ENCODE assay signal across 11 cellular contexts in the genomic region with DNA sequence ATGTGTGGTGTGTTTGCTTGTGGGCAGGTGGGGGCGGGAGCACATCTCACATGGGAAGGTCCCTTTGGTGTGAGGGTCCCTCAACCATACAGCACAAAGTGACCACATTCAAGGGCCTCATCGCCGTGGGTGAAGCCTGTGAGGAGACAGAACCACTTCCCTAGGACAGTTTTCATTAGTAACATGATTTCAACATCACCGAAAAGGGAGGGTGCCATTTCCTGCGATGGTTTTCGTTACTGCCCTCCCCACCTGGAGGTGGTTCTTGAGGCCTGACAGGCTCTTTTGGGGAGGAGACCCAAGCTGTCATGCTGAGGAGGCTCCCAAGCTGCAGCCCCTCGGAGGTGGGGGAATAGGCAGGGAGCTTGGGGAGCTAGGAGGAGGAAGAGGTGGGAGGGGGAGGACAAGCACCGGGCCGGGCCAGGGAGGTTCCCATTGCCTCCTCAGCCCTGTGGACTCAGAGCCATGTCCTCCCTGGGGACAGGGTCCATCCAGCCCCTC. TPM values are rescaled to one million over a fixed set of nuclear protein-coding genes. Genes with fewer than 3 reads are reported as not detected.
DNase-seq lines count a peak whose midpoint lies in the region; ATAC-seq and TF ChIP-seq lines count a peak whose summit lies in the region.
"Had no signal": no experiment of that assay in that cellular context is flagged by ENCODE, and none has a peak within 500 bp of the region (broad histone marks: within the 10 kb centered on the region; RNA-seq: fewer than 3 reads in every experiment).

No MANE protein-coding gene starts in this region.

- intact Hi-C loops in heart left ventricle (cut with DNase I): no loop called here

- H3K27ac ChIP-seq in heart left ventricle (peak overlapping the region in 7 of 12 donors; percentile 31 to 94 (median 64)), skin epidermis (peak overlapping the region in 16 of 21 experiments; percentile 19 to 85 (median 52))

- peaks cover 0 to 47% (median 0%) of the 10 kb centered on the region in 12 donors for H3K4me1 ChIP-seq in heart left ventricle

- WGBS in heart left ventricle, 4 donors: 78 to 89% (median 79%) methylated on average over 8 to 9 of the region's 9 CpGs

- TF ChIP-seq CTCF in GM10266 (IDR thresholded peaks at IDR 0.05; ENCODE audit: control insufficient read depth, insufficient read depth, low read depth, missing control alignments) (no peak), heart left ventricle (IDR thresholded peaks at IDR 0.05) (no peak)

- no peak for TF ChIP-seq POLR2A in heart left ventricle (IDR thresholded peaks at IDR 0.05)

- H3K27me3 ChIP-seq in heart left ventricle: no peaks in the 10 kb centered on the region

- ATAC-seq in heart left ventricle: peak in 3 of 4 donors; percentile 41 to 63 (median 48)
- no peak for ATAC-seq in HG02571 (IDR thresholded peaks at IDR 0.05; ENCODE audit: unreplicated experiment)
- ATAC-seq in SK-N-SH treated with all-trans-retinoic acid at 6 μM for 48 hours: no peak
- ATAC-seq in HG03432 (IDR thresholded peaks at IDR 0.05; ENCODE audit: unreplicated experiment): no peak

- H3K36me3 ChIP-seq in heart left ventricle: no peaks in the 10 kb centered on the region

- DNase-seq in GM10266 (ENCODE audit: extremely low spot score): peak; percentile 42
- DNase-seq in NOMO-1 treated with dmso at 0.1 percent for 144 hours (lab: John Stamatoyannopoulos, UW; ENCODE audit: unreplicated experiment): peak; percentile 81
- DNase-seq in heart left ventricle: peak in 3 of 5 donors; percentile 27 to 44 (median 30)
- DNase-seq in activated CD4-positive, alpha-beta T cell treated with anti-CD3 and anti-CD28 coated beads for 48 hours: no peak
- DNase-seq: cerebellar nuclear complex, DND-41 had no signal

- H3K9me3 ChIP-seq in heart left ventricle: peaks cover 0 to 8% (median 0%) of the 10 kb centered on the region in 12 donors

- H3K4me3 ChIP-seq in heart left ventricle (peak overlapping the region in 2 of 12 donors; percentile 18 to 19), skin epidermis (no peak overlapping the region)

TF ChIP-seq in SK-N-SH treated with all-trans-retinoic acid at 6 μM for 48 hours, 23 proteins besides CTCF, POLR2A, EP300 and RAD21:
- TF ChIP-seq ZNF70 (CRISPR knock-in tag; IDR thresholded peaks at IDR 0.05) (no peak), TOX (CRISPR knock-in tag; IDR thresholded peaks at IDR 0.05; ENCODE audit: borderline replicate concordance) (no peak)
TF ChIP-seq in SK-N-SH treated with all-trans-retinoic acid at 6 μM for 48 hours: peak in this region for 0.

RNA-seq across cellular contexts. Expression of a gene that starts 9.5 kb away (rescaled TPM):
- 1 to 10 TPM in 1 of 9 donors, under 1 TPM in 5, not detected in 3; 0.14 to 2.3 (median 0.21) TPM for total RNA-seq in heart left ventricle
- polyA plus RNA-seq in heart left ventricle: under 1 TPM in 1 of 2 donors, not detected in 1; 0.40 TPM
- total RNA-seq: urinary bladder had no signal

RNA-seq across cellular contexts. Expression of a gene that starts 24.2 kb away (rescaled TPM):
- 1 to 10 TPM in 2 of 9 donors, under 1 TPM in 4, not detected in 3; 0.31 to 5.0 (median 0.61) TPM for total RNA-seq in heart left ventricle
- polyA plus RNA-seq in heart left ventricle: under 1 TPM; 0.11 to 0.94 TPM

RNA-seq across cellular contexts. Expression of a gene that starts 45.6 kb away (rescaled TPM):
- total RNA-seq in heart left ventricle: 1 to 10 TPM in 1 of 9 donors, under 1 TPM in 2, not detected in 6; 0.60 to 1.5 (median 0.77) TPM
- under 1 TPM in 1 of 2 donors, not detected in 1; 0.30 TPM for polyA plus RNA-seq in heart left ventricle
- total RNA-seq: urinary bladder had no signal

RNA-seq across cellular contexts. Expression of a gene that starts 55.3 kb away (rescaled TPM):
- total RNA-seq in heart left ventricle: 10 to 100 TPM in 1 of 9 donors, 1 to 10 TPM in 6, under 1 TPM in 2; 0.64 to 23.2 (median 1.8) TPM
- polyA plus RNA-seq in heart left ventricle: 1 to 10 TPM in 1 of 2 donors, under 1 TPM in 1; 0.72 to 1.5 TPM

Comparison
In these comparisons a context has a peak if more than half of its experiments do, and no peak if none do; other contexts are left out.
1. ATAC-seq: peak in heart left ventricle (3 of 4); none in HG02571 (single experiment), SK-N-SH treated with all-trans-retinoic acid at 6 μM for 48 hours (single experiment) and HG03432 (single experiment).